In genomic region chr11:109939176-109939810, GRCh38 we compare ENCODE assay signal across 8 cellular contexts.
DNase-seq lines count a peak whose midpoint lies in the region; ATAC-seq and TF ChIP-seq lines count a peak whose summit lies in the region.

No MANE protein-coding gene starts in this region.

- no peak overlapping the region for H3K27ac ChIP-seq in coronary artery

- H3K4me3 ChIP-seq in cardiac fibroblast (replicated peaks in 1 of 2; ENCODE audit: low read depth in 2 of 2, low read length in 2 of 2), result no peak overlapping the region
- H3K4me3 ChIP-seq in coronary artery, result no peak overlapping the region

- peak; percentile 68 for TF ChIP-seq CTCF in cardiac fibroblast (IDR thresholded peaks at IDR 0.05; ENCODE audit: low read depth, low read length)
- TF ChIP-seq CTCF in coronary artery (IDR thresholded peaks at IDR 0.05), result no peak

- ATAC-seq in left lobe of liver (peak; percentile 96), HG03025 (IDR thresholded peaks at IDR 0.05; ENCODE audit: low FRiP score, unreplicated experiment) (no peak)

- DNase-seq in ELF-1 (ENCODE audit: low read depth, low spot score) (peak; percentile 54), HPDE6-E6E7 (ENCODE audit: extremely low spot score) (peak; percentile 39), NCI-H774 (lab: John Stamatoyannopoulos, UW) (peak; percentile 85), cardiac fibroblast (ENCODE audit: low read depth in 2 of 2) (peak; percentile 88 to 90), left lobe of liver (ENCODE audit: low spot score) (no peak), coronary artery (ENCODE audit: low spot score) (no peak)
- DNase-seq in stimulated activated CD8-positive, alpha-beta memory T cell treated with anti-CD3 and anti-CD28 coated beads, Interleukin-4, amount 100 ng/mL, for 48 hours, result no peak

Comparison
In these comparisons a context has a peak if more than half of its experiments do, and no peak if none do; other contexts are left out.
1. DNase-seq: peak in ELF-1 (single experiment), HPDE6-E6E7 (single experiment), NCI-H774 (single experiment) and cardiac fibroblast (2 of 2); none in left lobe of liver (single experiment), coronary artery (single experiment) and stimulated activated CD8-positive, alpha-beta memory T cell treated with anti-CD3 and anti-CD28 coated beads, Interleukin-4, amount 100 ng/mL, for 48 hours (single experiment).